23 cellular contexts compared by ENCODE assay signal in the genomic region with DNA sequence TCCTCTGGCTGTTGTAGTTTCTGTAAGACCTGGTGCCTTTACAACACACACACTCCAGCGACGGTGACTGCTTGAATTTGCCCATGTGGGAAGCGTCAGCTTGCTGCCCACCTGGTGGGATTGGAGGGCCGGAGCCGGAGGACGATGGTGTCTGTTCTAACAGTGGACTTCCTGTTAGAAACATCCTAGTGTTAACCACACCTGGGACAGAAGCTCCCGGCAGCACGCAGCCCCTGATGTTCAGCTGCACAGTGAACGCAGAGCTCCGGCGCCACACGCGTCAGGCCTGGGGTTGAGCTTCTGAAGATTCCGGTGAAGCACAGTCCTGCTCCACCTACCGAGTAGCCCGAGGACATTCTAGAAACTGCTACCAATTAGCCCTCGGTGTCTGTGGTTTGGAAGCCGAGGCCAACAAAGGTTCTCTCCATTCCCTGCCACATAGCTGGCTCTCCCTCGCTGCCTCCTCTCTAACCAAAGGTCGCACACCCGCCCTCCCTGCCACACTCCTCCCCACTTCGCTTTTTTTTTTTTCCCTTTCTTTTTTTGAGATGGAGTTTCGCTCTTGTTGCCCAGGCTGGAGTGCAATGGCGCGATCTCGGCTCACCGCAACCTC. TPM values are rescaled to one million over a fixed set of nuclear protein-coding genes. Genes with fewer than 3 reads are reported as not detected.
A peak's percentile ranks its signal among the peaks of the same experiment; 100 is the strongest.
DNase-seq lines count a peak whose midpoint lies in the region; TF ChIP-seq lines count a peak whose summit lies in the region.
"Had no signal": no experiment of that assay in that cellular context is flagged by ENCODE, and none has a peak within 500 bp of the region (broad histone marks: within the 10 kb centered on the region; RNA-seq: fewer than 3 reads in every experiment).

No MANE protein-coding gene starts in this region.

- intact Hi-C loops in activated T-helper 2 cell treated with anti-CD3 and anti-CD28 coated beads, Interferon-gamma antibody, Interleukin-2, Interleukin-4, amounts not matched to agents 10 μg/mL and 5 μg/mL and 100 μg/mL, durations not matched to agents 14 hours and 24 hours and 36 hours (cut with micrococcal nuclease) = no loop called here

- no CpG with 5 or more reads among the region's 27 CpGs for whole genome bisulfite sequencing in H9 (ENCODE audit: extremely low coverage, insufficient read length, low lambda C conversion rate)

- H3K23ac ChIP-seq in H9 (ENCODE audit: insufficient read length, low read depth, low read length) = no peak overlapping the region

- H2AFZ ChIP-seq in H9 (ENCODE audit: low read length) = no peak overlapping the region
- H2AFZ ChIP-seq: GM23248 had no signal

- no peak overlapping the region for H3K4me3 Mint-ChIP-seq in activated T-cell treated with anti-CD3 and anti-CD28 coated beads, Interleukin-2, amount 50 U/mL, for 24 hours
- H3K4me3 Mint-ChIP-seq in H9 = no peak overlapping the region
- H3K4me3 Mint-ChIP-seq in activated T-helper 2 cell treated with anti-CD3 and anti-CD28 coated beads, Interferon-gamma antibody, Interleukin-2, Interleukin-4, amounts not matched to agents 10 μg/mL and 5 μg/mL and 100 μg/mL, durations not matched to agents 14 hours and 24 hours and 36 hours (ENCODE audit: low read depth) = no peak overlapping the region
- H3K4me3 Mint-ChIP-seq in progenitor cell of endocrine pancreas (ENCODE audit: low read depth) = no peak overlapping the region
- H3K4me3 Mint-ChIP-seq: activated CD4-positive, alpha-beta T cell treated with anti-CD3 and anti-CD28 coated beads for 36 hours; activated T-helper 1 cell treated with anti-CD3 and anti-CD28 coated beads, Interleukin-12 subunit alpha, Interleukin-12 subunit beta, Interleukin-2, Interleukin-4 antibody, amounts not matched to agents 30 ng/mL and 10 ng/mL and 1 ng/mL, durations not matched to agents 14 hours and 24 hours and 36 hours; CD4-positive, alpha-beta T cell; natural killer cell; stimulated activated memory B cell treated with anti-CD40 and anti-IgM and Interleukin-4, amounts not matched to agents 10 μg/mL and 1 μg/mL and 100 μg/mL, for 72 hours had no signal

- H2BK5ac ChIP-seq in H9 (ENCODE audit: insufficient read length, low read length) = no peak overlapping the region

- H3K9me3 Mint-ChIP-seq in activated T-cell treated with anti-CD3 and anti-CD28 coated beads, Interleukin-2, amount 50 U/mL, for 24 hours = no peaks in the 10 kb centered on the region
- no peaks in the 10 kb centered on the region for H3K9me3 Mint-ChIP-seq in H9
- H3K9me3 Mint-ChIP-seq in activated T-helper 2 cell treated with anti-CD3 and anti-CD28 coated beads, Interferon-gamma antibody, Interleukin-2, Interleukin-4, amounts not matched to agents 10 μg/mL and 5 μg/mL and 100 μg/mL, durations not matched to agents 14 hours and 24 hours and 36 hours = no peaks in the 10 kb centered on the region
- no peaks in the 10 kb centered on the region for H3K9me3 Mint-ChIP-seq in progenitor cell of endocrine pancreas (ENCODE audit: low read depth)
- H3K9me3 Mint-ChIP-seq: activated T-helper 1 cell treated with anti-CD3 and anti-CD28 coated beads, Interleukin-12 subunit alpha, Interleukin-12 subunit beta, Interleukin-2, Interleukin-4 antibody, amounts not matched to agents 30 ng/mL and 10 ng/mL and 1 ng/mL, durations not matched to agents 14 hours and 24 hours and 36 hours; CD4-positive, alpha-beta T cell; natural killer cell; stimulated activated memory B cell treated with anti-CD40 and anti-IgM and Interleukin-4, amounts not matched to agents 10 μg/mL and 1 μg/mL and 100 μg/mL, for 72 hours had no signal

- no peak for DNase-seq in activated T-cell treated with anti-CD3 and anti-CD28 coated beads, Interleukin-2, amount 50 U/mL, for 24 hours
- DNase-seq in activated T-cell treated with anti-CD3 and anti-CD28 coated beads, Interleukin-2, amount 50 U/mL, for 48 hours = no peak
- DNase-seq in H9 = no peak
- DNase-seq in activated T-helper 2 cell treated with anti-CD3 and anti-CD28 coated beads, Interferon-gamma antibody, Interleukin-2, Interleukin-4, amounts not matched to agents 10 μg/mL and 5 μg/mL and 100 μg/mL, durations not matched to agents 14 hours and 24 hours and 36 hours (ENCODE audit: low spot score) = no peak
- no peak for DNase-seq in progenitor cell of endocrine pancreas (ENCODE audit: low spot score, unreplicated experiment)
- no peak for DNase-seq in NCI-H1417 (lab: John Stamatoyannopoulos, UW)
- no peak for DNase-seq in SKM-1 treated with dmso at 0.1 percent for 144 hours (lab: John Stamatoyannopoulos, UW; ENCODE audit: unreplicated experiment)
- DNase-seq: CD4-positive, alpha-beta T cell; DMS79 treated with DMSO at 0.1 percent for 48 hours; effector CD8-positive, alpha-beta T cell; GM23248; hypothalamus; IMR-90; mucosa of descending colon; natural killer cell; NCI-H510A had no signal

- no peak overlapping the region for H4K8ac ChIP-seq in H9 (replicated peaks; ENCODE audit: insufficient read length, low read depth, low read length)

- no peaks in the 10 kb centered on the region for H3K9me3 ChIP-seq in H9 (ENCODE audit: control insufficient read depth, low read depth, low read length)
- H3K9me3 ChIP-seq: mucosa of descending colon had no signal

- H3K27me3 Mint-ChIP-seq in activated T-cell treated with anti-CD3 and anti-CD28 coated beads, Interleukin-2, amount 50 U/mL, for 24 hours = no peaks in the 10 kb centered on the region
- H3K27me3 Mint-ChIP-seq in H9 (ENCODE audit: low read depth) = no peaks in the 10 kb centered on the region
- no peaks in the 10 kb centered on the region for H3K27me3 Mint-ChIP-seq in activated T-helper 2 cell treated with anti-CD3 and anti-CD28 coated beads, Interferon-gamma antibody, Interleukin-2, Interleukin-4, amounts not matched to agents 10 μg/mL and 5 μg/mL and 100 μg/mL, durations not matched to agents 14 hours and 24 hours and 36 hours (ENCODE audit: low read depth)
- H3K27me3 Mint-ChIP-seq in progenitor cell of endocrine pancreas = no peaks in the 10 kb centered on the region
- H3K27me3 Mint-ChIP-seq: activated CD4-positive, alpha-beta T cell treated with anti-CD3 and anti-CD28 coated beads for 36 hours; CD4-positive, alpha-beta T cell; stimulated activated memory B cell treated with anti-CD40 and anti-IgM and Interleukin-4, amounts not matched to agents 10 μg/mL and 1 μg/mL and 100 μg/mL, for 72 hours had no signal

- no peak overlapping the region for H2BK120ac ChIP-seq in H9 (ENCODE audit: low read depth, low read length, poor library complexity, severe bottlenecking)

- no peaks in the 10 kb centered on the region for H3K79me1 ChIP-seq in H9 (ENCODE audit: insufficient read depth, low read depth, low read length, poor library complexity, severe bottlenecking)

- no peak overlapping the region for H2BK12ac ChIP-seq in H9 (ENCODE audit: insufficient read length, low read depth, low read length)

- no peaks in the 10 kb centered on the region for H3K23me2 ChIP-seq in H9 (ENCODE audit: insufficient read length, low read depth, low read length, poor library complexity, severe bottlenecking)

- no peak overlapping the region for H3K27ac ChIP-seq in H9 (ENCODE audit: insufficient read length, low read depth, low read length)
- H3K27ac ChIP-seq: cardiac muscle cell, coronary artery, epithelial cell of prostate, GM23248 had no signal

- no peak overlapping the region for H3T11ph ChIP-seq in H9 (ENCODE audit: low read length)

- H3K56ac ChIP-seq in H9 (ENCODE audit: insufficient read length, low read depth, low read length) = no peak overlapping the region

- no peak overlapping the region for H3K4me2 ChIP-seq in H9 (ENCODE audit: insufficient read depth, insufficient read length, low read length)

- peak overlapping the region; percentile 79 for H3K27ac Mint-ChIP-seq in activated T-cell treated with anti-CD3 and anti-CD28 coated beads, Interleukin-2, amount 50 U/mL, for 24 hours
- H3K27ac Mint-ChIP-seq in H9 (peak overlapping the region; percentile 48 to 81 (median 75); a peak in 3 of 7 replicates), progenitor cell of endocrine pancreas (peak overlapping the region; percentile 62)
- peak overlapping the region; percentile 52 for H3K27ac Mint-ChIP-seq in activated T-helper 2 cell treated with anti-CD3 and anti-CD28 coated beads, Interferon-gamma antibody, Interleukin-2, Interleukin-4, amounts not matched to agents 10 μg/mL and 5 μg/mL and 100 μg/mL, durations not matched to agents 14 hours and 24 hours and 36 hours
- H3K27ac Mint-ChIP-seq: activated CD4-positive, alpha-beta T cell treated with anti-CD3 and anti-CD28 coated beads for 36 hours; activated T-helper 1 cell treated with anti-CD3 and anti-CD28 coated beads, Interleukin-12 subunit alpha, Interleukin-12 subunit beta, Interleukin-2, Interleukin-4 antibody, amounts not matched to agents 30 ng/mL and 10 ng/mL and 1 ng/mL, durations not matched to agents 14 hours and 24 hours and 36 hours; CD4-positive, alpha-beta T cell; natural killer cell; stimulated activated memory B cell treated with anti-CD40 and anti-IgM and Interleukin-4, amounts not matched to agents 10 μg/mL and 1 μg/mL and 100 μg/mL, for 72 hours had no signal

- no peak overlapping the region for H3K18ac ChIP-seq in H9 (ENCODE audit: insufficient read length, low read depth, low read length)

- no peak overlapping the region for H3K4ac ChIP-seq in H9 (ENCODE audit: low read depth, low read length)

- H2BK15ac ChIP-seq in H9 (ENCODE audit: low read depth, low read length) = no peak overlapping the region

- H2BK20ac ChIP-seq in H9 (ENCODE audit: low read depth, low read length, poor library complexity, severe bottlenecking) = no peak overlapping the region

- no peaks in the 10 kb centered on the region for H3K27me3 ChIP-seq in H9 (ENCODE audit: insufficient read depth, low read length)
- H3K27me3 ChIP-seq: cardiac muscle cell had no signal

- no peak overlapping the region for H2AK5ac ChIP-seq in H9 (ENCODE audit: insufficient read length, low read length)

- no peak overlapping the region for H4K91ac ChIP-seq in H9 (ENCODE audit: insufficient read length, low read depth, low read length)

- no peak overlapping the region for H3K14ac ChIP-seq in H9 (ENCODE audit: insufficient read depth, low read length)

- H3K79me2 ChIP-seq in H9 (ENCODE audit: insufficient read depth, low read length) = no peaks in the 10 kb centered on the region

- H4K20me1 ChIP-seq in H9 (ENCODE audit: control insufficient read depth, insufficient read depth, insufficient read length) = no peaks in the 10 kb centered on the region

- H4K5ac ChIP-seq in H9 (ENCODE audit: insufficient read length, low read depth, low read length) = no peak overlapping the region

- H3K9ac ChIP-seq in H9 (ENCODE audit: extremely low read depth, insufficient read length, low read length) = no peak overlapping the region
- H3K9ac ChIP-seq: GM23248 had no signal

- TF ChIP-seq CTCF in H9 (conservative IDR thresholded peaks at IDR 0.05) = no peak
- TF ChIP-seq CTCF in progenitor cell of endocrine pancreas (IDR thresholded peaks at IDR 0.05; ENCODE audit: unreplicated experiment) = no peak

- H3K4me1 Mint-ChIP-seq in activated T-cell treated with anti-CD3 and anti-CD28 coated beads, Interleukin-2, amount 50 U/mL, for 24 hours (ENCODE audit: low read depth) = peaks cover 10% of the 10 kb centered on the region
- H3K4me1 Mint-ChIP-seq in H9 = no peaks in the 10 kb centered on the region
- peaks cover 4% of the 10 kb centered on the region for H3K4me1 Mint-ChIP-seq in activated T-helper 2 cell treated with anti-CD3 and anti-CD28 coated beads, Interferon-gamma antibody, Interleukin-2, Interleukin-4, amounts not matched to agents 10 μg/mL and 5 μg/mL and 100 μg/mL, durations not matched to agents 14 hours and 24 hours and 36 hours (ENCODE audit: low read depth)
- H3K4me1 Mint-ChIP-seq in progenitor cell of endocrine pancreas (ENCODE audit: low read depth) = no peaks in the 10 kb centered on the region
- H3K4me1 Mint-ChIP-seq: activated CD4-positive, alpha-beta T cell treated with anti-CD3 and anti-CD28 coated beads for 36 hours; natural killer cell; stimulated activated memory B cell treated with anti-CD40 and anti-IgM and Interleukin-4, amounts not matched to agents 10 μg/mL and 1 μg/mL and 100 μg/mL, for 72 hours had no signal

- no peaks in the 10 kb centered on the region for H3K4me1 ChIP-seq in H9 (ENCODE audit: insufficient read depth, low read length)

- peaks cover 93% of the 10 kb centered on the region for H3K36me3 Mint-ChIP-seq in activated T-cell treated with anti-CD3 and anti-CD28 coated beads, Interleukin-2, amount 50 U/mL, for 24 hours (ENCODE audit: low read depth)
- H3K36me3 Mint-ChIP-seq in H9 (ENCODE audit: insufficient read depth in 1 of 3, low read depth in 3 of 3) = peaks cover 10 to 71% (median 55%) of the 10 kb centered on the region in 3 experiments; a peak in 6 of 7 replicates
- peaks cover 57% of the 10 kb centered on the region for H3K36me3 Mint-ChIP-seq in activated T-helper 2 cell treated with anti-CD3 and anti-CD28 coated beads, Interferon-gamma antibody, Interleukin-2, Interleukin-4, amounts not matched to agents 10 μg/mL and 5 μg/mL and 100 μg/mL, durations not matched to agents 14 hours and 24 hours and 36 hours (ENCODE audit: low read depth)
- H3K36me3 Mint-ChIP-seq in progenitor cell of endocrine pancreas (ENCODE audit: insufficient read depth) = peaks cover 2% of the 10 kb centered on the region
- H3K36me3 Mint-ChIP-seq: natural killer cell had no signal

RNA-seq across cellular contexts. Expression of a gene that starts 14.4 kb away (rescaled TPM):
- 94.5 and 103 TPM in 2 replicates for total RNA-seq in H9 (2021)
- 111 TPM in 2 replicates for total RNA-seq in activated T-helper 2 cell treated with anti-CD3 and anti-CD28 coated beads, Interferon-gamma antibody, Interleukin-2, Interleukin-4, amounts not matched to agents 10 μg/mL and 5 μg/mL and 100 μg/mL, durations not matched to agents 14 hours and 24 hours and 36 hours
- 63.6 and 68.3 TPM in 2 replicates for total RNA-seq in progenitor cell of endocrine pancreas

RNA-seq across cellular contexts. Expression of a gene that starts 14.4 kb away (rescaled TPM):
- total RNA-seq in H9 (2021) = 105 and 108 TPM in 2 replicates
- total RNA-seq in activated T-helper 2 cell treated with anti-CD3 and anti-CD28 coated beads, Interferon-gamma antibody, Interleukin-2, Interleukin-4, amounts not matched to agents 10 μg/mL and 5 μg/mL and 100 μg/mL, durations not matched to agents 14 hours and 24 hours and 36 hours = 66.4 and 75.6 TPM in 2 replicates
- total RNA-seq in progenitor cell of endocrine pancreas = 68.3 and 70.9 TPM in 2 replicates

RNA-seq across cellular contexts. Expression of a gene that starts 14.8 kb away (rescaled TPM):
- 20.4 and 21.0 TPM in 2 replicates for total RNA-seq in H9 (2021)
- 20.8 and 21.8 TPM in 2 replicates for total RNA-seq in activated T-helper 2 cell treated with anti-CD3 and anti-CD28 coated beads, Interferon-gamma antibody, Interleukin-2, Interleukin-4, amounts not matched to agents 10 μg/mL and 5 μg/mL and 100 μg/mL, durations not matched to agents 14 hours and 24 hours and 36 hours
- total RNA-seq in progenitor cell of endocrine pancreas = 25.1 and 26.2 TPM in 2 replicates

RNA-seq across cellular contexts. Expression of a gene that starts 24.9 kb away (rescaled TPM):
- 29.7 TPM in 2 replicates for total RNA-seq in H9 (2021)
- total RNA-seq in activated T-helper 2 cell treated with anti-CD3 and anti-CD28 coated beads, Interferon-gamma antibody, Interleukin-2, Interleukin-4, amounts not matched to agents 10 μg/mL and 5 μg/mL and 100 μg/mL, durations not matched to agents 14 hours and 24 hours and 36 hours = 22.7 and 22.9 TPM in 2 replicates
- 22.3 and 23.7 TPM in 2 replicates for total RNA-seq in progenitor cell of endocrine pancreas

RNA-seq across cellular contexts. Expression of a gene that starts 51.4 kb away (rescaled TPM):
- total RNA-seq in H9 (2021) = 5.5 and 5.6 TPM in 2 replicates
- 16.2 and 17.6 TPM in 2 replicates for total RNA-seq in activated T-helper 2 cell treated with anti-CD3 and anti-CD28 coated beads, Interferon-gamma antibody, Interleukin-2, Interleukin-4, amounts not matched to agents 10 μg/mL and 5 μg/mL and 100 μg/mL, durations not matched to agents 14 hours and 24 hours and 36 hours
- 1.6 and 2.0 TPM in 2 replicates for total RNA-seq in progenitor cell of endocrine pancreas
- total RNA-seq: RPMI7951 had no signal
